ENCODE assay signal across 13 cellular contexts in genomic region chrX:101370888-101371504, GRCh38. TPM values are rescaled to one million over a fixed set of nuclear protein-coding genes. Genes with fewer than 3 reads are reported as not detected.
DNase-seq lines count a peak whose midpoint lies in the region; ATAC-seq and TF ChIP-seq lines count a peak whose summit lies in the region.
"Had no signal": no experiment of that assay in that cellular context is flagged by ENCODE, and none has a peak within 500 bp of the region (broad histone marks: within the 10 kb centered on the region; RNA-seq: fewer than 3 reads in every experiment).

No MANE protein-coding gene starts in this region.

- no peak for TF ChIP-seq CTCF in MM.1S (IDR thresholded peaks at IDR 0.05; ENCODE audit: low read length)

- H3K27ac Mint-ChIP-seq in activated T-helper 1 cell treated with anti-CD3 and anti-CD28 coated beads, Interleukin-12 subunit alpha, Interleukin-12 subunit beta, Interleukin-2, Interleukin-4 antibody, amounts not matched to agents 30 ng/mL and 10 ng/mL and 1 ng/mL, durations not matched to agents 14 hours and 24 hours and 36 hours: no peak overlapping the region
- H3K27ac Mint-ChIP-seq in activated CD4-positive, alpha-beta memory T cell treated with anti-CD3 and anti-CD28 coated beads, Interleukin-2, amount 10 ng/mL, durations not matched to agents 7 days and 5 days: no peak overlapping the region
- H3K27ac Mint-ChIP-seq: progenitor cell of endocrine pancreas had no signal

- ATAC-seq in GM19397 (IDR thresholded peaks at IDR 0.05; ENCODE audit: unreplicated experiment) (peak; percentile 65), HG02938 (IDR thresholded peaks at IDR 0.05; ENCODE audit: unreplicated experiment) (peak; percentile 68)
- ATAC-seq: heart right ventricle had no signal

- peaks cover 2% of the 10 kb centered on the region for H3K27me3 Mint-ChIP-seq in activated T-helper 1 cell treated with anti-CD3 and anti-CD28 coated beads, Interleukin-12 subunit alpha, Interleukin-12 subunit beta, Interleukin-2, Interleukin-4 antibody, amounts not matched to agents 30 ng/mL and 10 ng/mL and 1 ng/mL, durations not matched to agents 14 hours and 24 hours and 36 hours (ENCODE audit: insufficient read depth)
- no peaks in the 10 kb centered on the region for H3K27me3 Mint-ChIP-seq in activated CD4-positive, alpha-beta memory T cell treated with anti-CD3 and anti-CD28 coated beads, Interleukin-2, amount 10 ng/mL, durations not matched to agents 7 days and 5 days
- H3K27me3 Mint-ChIP-seq: progenitor cell of endocrine pancreas had no signal

- H4K20me1 ChIP-seq in BLaER1: no peaks in the 10 kb centered on the region
- no peaks in the 10 kb centered on the region for H4K20me1 ChIP-seq in MM.1S (ENCODE audit: insufficient read depth, low read length)

- H3K9me3 Mint-ChIP-seq in activated T-helper 1 cell treated with anti-CD3 and anti-CD28 coated beads, Interleukin-12 subunit alpha, Interleukin-12 subunit beta, Interleukin-2, Interleukin-4 antibody, amounts not matched to agents 30 ng/mL and 10 ng/mL and 1 ng/mL, durations not matched to agents 14 hours and 24 hours and 36 hours: no peaks in the 10 kb centered on the region
- H3K9me3 Mint-ChIP-seq in activated CD4-positive, alpha-beta memory T cell treated with anti-CD3 and anti-CD28 coated beads, Interleukin-2, amount 10 ng/mL, durations not matched to agents 7 days and 5 days: no peaks in the 10 kb centered on the region

- POLR2A ChIA-PET in activated CD4-positive, alpha-beta memory T cell treated with anti-CD3 and anti-CD28 coated beads, Interleukin-2, amount 10 ng/mL, durations not matched to agents 7 days and 5 days (lab: Charles Lee): no interaction called here

- H3K4me1 ChIP-seq in BLaER1: peaks cover 89% of the 10 kb centered on the region
- peaks cover 14% of the 10 kb centered on the region for H3K4me1 ChIP-seq in MM.1S (ENCODE audit: low read length)
- H3K4me1 ChIP-seq: heart right ventricle had no signal

- no peaks in the 10 kb centered on the region for H3K27me3 ChIP-seq in BLaER1
- H3K27me3 ChIP-seq in MM.1S (replicated peaks; ENCODE audit: insufficient read depth, low read length): no peaks in the 10 kb centered on the region

- H3K27ac ChIP-seq in BLaER1 (peak overlapping the region; percentile 85), MM.1S (ENCODE audit: low read length) (peak overlapping the region; percentile 38; the same call in 1 of the 2 replicates)
- H3K27ac ChIP-seq: heart right ventricle had no signal

- H3K9me3 ChIP-seq in BLaER1 (no peaks in the 10 kb centered on the region; the same call in 1 of the 2 replicates), MM.1S (replicated peaks; ENCODE audit: insufficient read depth, low read length) (no peaks in the 10 kb centered on the region)
- H3K9me3 ChIP-seq: heart right ventricle had no signal

- H3K9me2 ChIP-seq in MM.1S (replicated peaks; ENCODE audit: insufficient read depth, low read length): no peaks in the 10 kb centered on the region

- H3K9ac ChIP-seq in BLaER1: peak overlapping the region; percentile 68
- H3K9ac ChIP-seq in MM.1S (ENCODE audit: low read length): no peak overlapping the region

- H3F3A ChIP-seq in MM.1S (ENCODE audit: insufficient read depth, low read length): no peaks in the 10 kb centered on the region

- H3K36me3 Mint-ChIP-seq in activated T-helper 1 cell treated with anti-CD3 and anti-CD28 coated beads, Interleukin-12 subunit alpha, Interleukin-12 subunit beta, Interleukin-2, Interleukin-4 antibody, amounts not matched to agents 30 ng/mL and 10 ng/mL and 1 ng/mL, durations not matched to agents 14 hours and 24 hours and 36 hours (ENCODE audit: low read depth): no peaks in the 10 kb centered on the region
- no peaks in the 10 kb centered on the region for H3K36me3 Mint-ChIP-seq in activated CD4-positive, alpha-beta memory T cell treated with anti-CD3 and anti-CD28 coated beads, Interleukin-2, amount 10 ng/mL, durations not matched to agents 7 days and 5 days (ENCODE audit: low read depth)

- H3K36me3 ChIP-seq in BLaER1 (peaks cover 46% of the 10 kb centered on the region), MM.1S (replicated peaks; ENCODE audit: insufficient read depth, low read length) (no peaks in the 10 kb centered on the region)
- H3K36me3 ChIP-seq: heart right ventricle had no signal

- H3K4me2 ChIP-seq in BLaER1 (peak overlapping the region; percentile 80), MM.1S (ENCODE audit: low read depth, low read length) (no peak overlapping the region; the same call in 1 of the 2 replicates)

- H3K4me3 ChIP-seq in BLaER1 (peak overlapping the region; percentile 43), MM.1S (ENCODE audit: low read length) (no peak overlapping the region)
- H3K4me3 ChIP-seq: heart right ventricle had no signal

- H3K79me2 ChIP-seq in MM.1S (ENCODE audit: low read length): no peaks in the 10 kb centered on the region

- H3K4me1 Mint-ChIP-seq in activated T-helper 1 cell treated with anti-CD3 and anti-CD28 coated beads, Interleukin-12 subunit alpha, Interleukin-12 subunit beta, Interleukin-2, Interleukin-4 antibody, amounts not matched to agents 30 ng/mL and 10 ng/mL and 1 ng/mL, durations not matched to agents 14 hours and 24 hours and 36 hours (ENCODE audit: low read depth): no peaks in the 10 kb centered on the region
- H3K4me1 Mint-ChIP-seq in activated CD4-positive, alpha-beta memory T cell treated with anti-CD3 and anti-CD28 coated beads, Interleukin-2, amount 10 ng/mL, durations not matched to agents 7 days and 5 days: no peaks in the 10 kb centered on the region

- 0 out of 2 replicates have a peak overlapping the region, but pooled peaks have one; percentile 30 for H2AFZ ChIP-seq in MM.1S (ENCODE audit: low read length)

- intact Hi-C loops in activated T-helper 1 cell treated with anti-CD3 and anti-CD28 coated beads, Interleukin-12 subunit alpha, Interleukin-12 subunit beta, Interleukin-2, Interleukin-4 antibody, amounts not matched to agents 30 ng/mL and 10 ng/mL and 1 ng/mL, durations not matched to agents 14 hours and 24 hours and 36 hours (cut with micrococcal nuclease): no loop called here

- no peak overlapping the region for H3K4me3 Mint-ChIP-seq in activated T-helper 1 cell treated with anti-CD3 and anti-CD28 coated beads, Interleukin-12 subunit alpha, Interleukin-12 subunit beta, Interleukin-2, Interleukin-4 antibody, amounts not matched to agents 30 ng/mL and 10 ng/mL and 1 ng/mL, durations not matched to agents 14 hours and 24 hours and 36 hours
- H3K4me3 Mint-ChIP-seq in activated CD4-positive, alpha-beta memory T cell treated with anti-CD3 and anti-CD28 coated beads, Interleukin-2, amount 10 ng/mL, durations not matched to agents 7 days and 5 days: no peak overlapping the region

- peak; percentile 21 for DNase-seq in MM.1S
- DNase-seq in activated CD4-positive, alpha-beta T cell treated with anti-CD3 and anti-CD28 coated beads, Interleukin-2, amount 50 U/mL, for 4 hours: no peak
- DNase-seq in activated T-helper 1 cell treated with anti-CD3 and anti-CD28 coated beads, Interleukin-12 subunit alpha, Interleukin-12 subunit beta, Interleukin-2, Interleukin-4 antibody, amounts not matched to agents 30 ng/mL and 10 ng/mL and 1 ng/mL, durations not matched to agents 14 hours and 24 hours and 36 hours (ENCODE audit: low spot score): no peak
- DNase-seq in activated CD4-positive, alpha-beta memory T cell treated with anti-CD3 and anti-CD28 coated beads, Interleukin-2, amount 10 ng/mL, durations not matched to agents 7 days and 5 days: no peak
- no peak for DNase-seq in activated CD4-positive, alpha-beta T cell treated with anti-CD3 and anti-CD28 coated beads, Interleukin-2, amount 50 U/mL, for 48 hours
- DNase-seq: aorta; heart right ventricle; stimulated activated CD4-positive, alpha-beta T cell treated with anti-CD3 and anti-CD28 coated beads, Interleukin-2, amount 100 ng/mL, for 48 hours had no signal

- CTCF ChIA-PET in activated CD4-positive, alpha-beta memory T cell treated with anti-CD3 and anti-CD28 coated beads, Interleukin-2, amount 10 ng/mL, durations not matched to agents 7 days and 5 days (lab: Charles Lee): no interaction called here

RNA-seq across cellular contexts. Expression of gene BTK, which starts 15.0 kb away (rescaled TPM):
- not detected in 2 replicates for total RNA-seq in activated T-helper 1 cell treated with anti-CD3 and anti-CD28 coated beads, Interleukin-12 subunit alpha, Interleukin-12 subunit beta, Interleukin-2, Interleukin-4 antibody, amounts not matched to agents 30 ng/mL and 10 ng/mL and 1 ng/mL, durations not matched to agents 14 hours and 24 hours and 36 hours
- under 1 TPM in 1 of 2 experiments, not detected in 1; 0.10 TPM for total RNA-seq in activated CD4-positive, alpha-beta memory T cell treated with anti-CD3 and anti-CD28 coated beads, Interleukin-2, amount 10 ng/mL, durations not matched to agents 7 days and 5 days
- total RNA-seq: A172, progenitor cell of endocrine pancreas had no signal

RNA-seq across cellular contexts. Expression of gene RPL36A, which starts 19.8 kb away (rescaled TPM):
- total RNA-seq in activated T-helper 1 cell treated with anti-CD3 and anti-CD28 coated beads, Interleukin-12 subunit alpha, Interleukin-12 subunit beta, Interleukin-2, Interleukin-4 antibody, amounts not matched to agents 30 ng/mL and 10 ng/mL and 1 ng/mL, durations not matched to agents 14 hours and 24 hours and 36 hours: 226 and 269 TPM in 2 replicates
- 100 to 1,000 TPM; 229 to 246 TPM for total RNA-seq in activated CD4-positive, alpha-beta memory T cell treated with anti-CD3 and anti-CD28 coated beads, Interleukin-2, amount 10 ng/mL, durations not matched to agents 7 days and 5 days

RNA-seq across cellular contexts. Expression of gene TIMM8A, which starts 22.5 kb away (rescaled TPM):
- 30.9 and 36.5 TPM in 2 replicates for total RNA-seq in activated T-helper 1 cell treated with anti-CD3 and anti-CD28 coated beads, Interleukin-12 subunit alpha, Interleukin-12 subunit beta, Interleukin-2, Interleukin-4 antibody, amounts not matched to agents 30 ng/mL and 10 ng/mL and 1 ng/mL, durations not matched to agents 14 hours and 24 hours and 36 hours
- 10 to 100 TPM in 1 of 2 experiments, 1 to 10 TPM in 1; 8.4 to 11.3 TPM for total RNA-seq in activated CD4-positive, alpha-beta memory T cell treated with anti-CD3 and anti-CD28 coated beads, Interleukin-2, amount 10 ng/mL, durations not matched to agents 7 days and 5 days

RNA-seq across cellular contexts. Expression of gene GLA, which starts 36.7 kb away (rescaled TPM):
- total RNA-seq in activated T-helper 1 cell treated with anti-CD3 and anti-CD28 coated beads, Interleukin-12 subunit alpha, Interleukin-12 subunit beta, Interleukin-2, Interleukin-4 antibody, amounts not matched to agents 30 ng/mL and 10 ng/mL and 1 ng/mL, durations not matched to agents 14 hours and 24 hours and 36 hours: 65.7 and 67.9 TPM in 2 replicates
- 10 to 100 TPM; 35.6 to 38.3 TPM for total RNA-seq in activated CD4-positive, alpha-beta memory T cell treated with anti-CD3 and anti-CD28 coated beads, Interleukin-2, amount 10 ng/mL, durations not matched to agents 7 days and 5 days

RNA-seq across cellular contexts. Expression of gene HNRNPH2, which starts 37.0 kb away (rescaled TPM):
- total RNA-seq in activated T-helper 1 cell treated with anti-CD3 and anti-CD28 coated beads, Interleukin-12 subunit alpha, Interleukin-12 subunit beta, Interleukin-2, Interleukin-4 antibody, amounts not matched to agents 30 ng/mL and 10 ng/mL and 1 ng/mL, durations not matched to agents 14 hours and 24 hours and 36 hours: 20.6 and 21.3 TPM in 2 replicates
- 10 to 100 TPM; 46.2 TPM for total RNA-seq in activated CD4-positive, alpha-beta memory T cell treated with anti-CD3 and anti-CD28 coated beads, Interleukin-2, amount 10 ng/mL, durations not matched to agents 7 days and 5 days
